Comparison of ENCODE assay signal across 12 cellular contexts in genomic region chr10:33612551-33612950, GRCh38.
DNase-seq lines count a peak whose midpoint lies in the region; ATAC-seq and TF ChIP-seq lines count a peak whose summit lies in the region.
"Had no signal": no experiment of that assay in that cellular context is flagged by ENCODE, and none has a peak within 500 bp of the region (broad histone marks: within the 10 kb centered on the region; RNA-seq: fewer than 3 reads in every experiment).

No MANE protein-coding gene starts in this region.

- peak overlapping the region; percentile 22 for H2AFZ ChIP-seq in MM.1S (ENCODE audit: low read length)

- H3K4me1 ChIP-seq in MM.1S (ENCODE audit: low read length), result 0 out of 2 replicates have a peak, but pooled peaks cover 7% of the 10 kb centered on the region
- H3K4me1 ChIP-seq in effector memory CD4-positive, alpha-beta T cell (ENCODE audit: control insufficient read depth, insufficient read depth, low read length, poor library complexity, severe bottlenecking), result no peaks in the 10 kb centered on the region
- H3K4me1 ChIP-seq in mesendoderm (ENCODE audit: control insufficient read depth, low read depth, low read length), result no peaks in the 10 kb centered on the region

- no peak overlapping the region for H2BK15ac ChIP-seq in mesendoderm (replicated peaks; ENCODE audit: low read depth)

- ATAC-seq in esophagus mucosa, result peak; percentile 52
- no peak for ATAC-seq in GM19328 (IDR thresholded peaks at IDR 0.05; ENCODE audit: unreplicated experiment)
- ATAC-seq in GM21423 (IDR thresholded peaks at IDR 0.05; ENCODE audit: unreplicated experiment), result no peak

- no peaks in the 10 kb centered on the region for H3K79me1 ChIP-seq in mesendoderm (ENCODE audit: low read length)

- H3K4me1 Mint-ChIP-seq in nephron progenitor cell, result peaks cover 29% of the 10 kb centered on the region
- H3K4me1 Mint-ChIP-seq: neural crest cell had no signal

- no peaks in the 10 kb centered on the region for H3K79me2 ChIP-seq in MM.1S (ENCODE audit: low read length)
- no peaks in the 10 kb centered on the region for H3K79me2 ChIP-seq in mesendoderm (ENCODE audit: control insufficient read depth, insufficient read depth, low read length)

- no peak overlapping the region for H2AK5ac ChIP-seq in mesendoderm (ENCODE audit: low read length)

- no peaks in the 10 kb centered on the region for H3K9me3 ChIP-seq in MM.1S (replicated peaks; ENCODE audit: insufficient read depth, low read length)
- no peaks in the 10 kb centered on the region for H3K9me3 ChIP-seq in effector memory CD4-positive, alpha-beta T cell (ENCODE audit: control insufficient read depth, low read length)

- no peak overlapping the region for H4K8ac ChIP-seq in mesendoderm (ENCODE audit: low read depth, low read length)

- no peak overlapping the region for H3K4me3 ChIP-seq in MM.1S (ENCODE audit: low read length)
- H3K4me3 ChIP-seq in effector memory CD4-positive, alpha-beta T cell (ENCODE audit: insufficient read depth, low read depth, low read length, poor library complexity, severe bottlenecking), result no peak overlapping the region
- H3K4me3 ChIP-seq in mesendoderm (ENCODE audit: low read length), result no peak overlapping the region

- no peaks in the 10 kb centered on the region for H3K36me3 ChIP-seq in MM.1S (replicated peaks; ENCODE audit: insufficient read depth, low read length)
- H3K36me3 ChIP-seq in effector memory CD4-positive, alpha-beta T cell (ENCODE audit: control insufficient read depth, insufficient read depth, low read length), result no peaks in the 10 kb centered on the region
- H3K36me3 ChIP-seq in mesendoderm (ENCODE audit: control insufficient read depth, insufficient read depth, low read length), result no peaks in the 10 kb centered on the region

- no peak overlapping the region for H3K4me3 Mint-ChIP-seq in nephron progenitor cell
- H3K4me3 Mint-ChIP-seq: neural crest cell; stimulated activated naive CD8-positive, alpha-beta T cell treated with anti-CD3 and anti-CD28 coated beads, Interleukin-15, Interleukin-2, amounts not matched to agents 100 ng/mL and 50 ng/mL, for 24 hours had no signal

- no peak overlapping the region for H2BK5ac ChIP-seq in mesendoderm (ENCODE audit: low read length)

- no peak overlapping the region for H4K5ac ChIP-seq in mesendoderm (ENCODE audit: low read length)

- H2BK120ac ChIP-seq in mesendoderm (ENCODE audit: low read depth, low read length), result no peak overlapping the region

- no peaks in the 10 kb centered on the region for H4K20me1 ChIP-seq in MM.1S (ENCODE audit: insufficient read depth, low read length)

- H3K27ac Mint-ChIP-seq in nephron progenitor cell, result peak overlapping the region; percentile 9
- H3K27ac Mint-ChIP-seq: stimulated activated naive CD8-positive, alpha-beta T cell treated with anti-CD3 and anti-CD28 coated beads, Interleukin-15, Interleukin-2, amounts not matched to agents 100 ng/mL and 50 ng/mL, for 24 hours had no signal

- H3K9ac ChIP-seq in MM.1S (ENCODE audit: low read length) (no peak overlapping the region), mesendoderm (ENCODE audit: low read length) (no peak overlapping the region)

- TF ChIP-seq CTCF in MM.1S (IDR thresholded peaks at IDR 0.05; ENCODE audit: low read length), result no peak
- TF ChIP-seq CTCF in nephron progenitor cell (IDR thresholded peaks at IDR 0.05), result no peak

- H3K27ac ChIP-seq in MM.1S (ENCODE audit: low read length) (no peak overlapping the region), mesendoderm (ENCODE audit: low read depth, low read length) (no peak overlapping the region)
- no peak overlapping the region for H3K27ac ChIP-seq in effector memory CD4-positive, alpha-beta T cell (ENCODE audit: insufficient read depth, low read length, poor library complexity, severe bottlenecking)

- WGBS in mesendoderm (ENCODE audit: extremely low coverage, insufficient coverage, low lambda C conversion rate), result no CpG with 5 or more reads among the region's 3 CpGs

- H3K27me3 ChIP-seq in MM.1S (replicated peaks; ENCODE audit: insufficient read depth, low read length), result no peaks in the 10 kb centered on the region
- H3K27me3 ChIP-seq in effector memory CD4-positive, alpha-beta T cell (replicated peaks; ENCODE audit: control insufficient read depth, insufficient read depth, low read length, poor library complexity, severe bottlenecking), result no peaks in the 10 kb centered on the region
- H3K27me3 ChIP-seq in mesendoderm (ENCODE audit: insufficient read depth, low read length, poor library complexity), result no peaks in the 10 kb centered on the region

- DNase-seq in EH (ENCODE audit: low read depth), result peak; percentile 63
- DNase-seq in MM.1S, result peak; percentile 60
- DNase-seq in nephron progenitor cell, result no peak
- no peak for DNase-seq in effector memory CD4-positive, alpha-beta T cell
- DNase-seq in mesendoderm, result no peak
- DNase-seq: dermis blood vessel endothelial cell, NCI-H1417 treated with DMSO at 0.1 percent for 48 hours had no signal

- H3K36me3 Mint-ChIP-seq in nephron progenitor cell (ENCODE audit: low read depth), result peaks cover 21% of the 10 kb centered on the region

- H3K4ac ChIP-seq in mesendoderm (ENCODE audit: low read depth, low read length), result no peak overlapping the region

- H3K27me3 Mint-ChIP-seq in nephron progenitor cell (ENCODE audit: low read depth, poor library complexity), result no peaks in the 10 kb centered on the region

- H3K18ac ChIP-seq in mesendoderm (ENCODE audit: low read length), result no peak overlapping the region

- H3K9me2 ChIP-seq in MM.1S (replicated peaks; ENCODE audit: insufficient read depth, low read length), result no peaks in the 10 kb centered on the region

- H3K9me3 Mint-ChIP-seq in nephron progenitor cell, result peaks cover 46% of the 10 kb centered on the region

- H3K56ac ChIP-seq in mesendoderm (ENCODE audit: low read length), result no peak overlapping the region

- no peaks in the 10 kb centered on the region for H3F3A ChIP-seq in MM.1S (ENCODE audit: insufficient read depth, low read length)

- no peak overlapping the region for H3K23ac ChIP-seq in mesendoderm (ENCODE audit: low read length)

- peak overlapping the region; percentile 17; the same call in 1 of the 2 replicates for H3K4me2 ChIP-seq in MM.1S (ENCODE audit: low read depth, low read length)
- H3K4me2 ChIP-seq in mesendoderm (ENCODE audit: low read length), result no peak overlapping the region

Comparison
In these comparisons a context has a peak if more than half of its experiments do, and no peak if none do; other contexts are left out.
1. DNase-seq: peak in EH (single experiment) and MM.1S (single experiment); none in nephron progenitor cell (single experiment), effector memory CD4-positive, alpha-beta T cell (0 of 3) and mesendoderm (single experiment).